In the genomic region with DNA sequence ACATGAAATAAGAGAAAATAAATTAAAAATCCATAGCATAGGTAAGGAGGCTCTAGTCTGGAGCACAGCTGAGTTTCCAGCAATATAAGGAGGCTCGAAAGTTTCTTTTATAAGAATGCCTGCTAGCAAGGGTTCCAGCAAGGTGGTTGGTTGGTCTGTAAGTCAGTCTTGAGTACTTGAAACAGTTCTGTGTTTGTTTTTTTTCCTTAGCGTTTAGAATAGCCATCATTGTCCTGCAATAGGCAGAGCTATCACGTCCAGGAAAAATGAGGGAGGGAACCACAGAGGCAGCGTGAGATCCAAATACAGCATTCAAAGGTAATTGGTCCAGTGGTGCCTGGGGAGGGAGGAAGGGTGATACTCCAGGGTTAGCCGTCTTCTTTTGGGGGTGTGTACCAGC, we compare ENCODE assay signal across 30 cellular contexts. TPM values are rescaled to one million over a fixed set of nuclear protein-coding genes. Genes with fewer than 3 reads are reported as not detected.
"Had no signal": no experiment of that assay in that cellular context is flagged by ENCODE, and none has a peak within 500 bp of the region (broad histone marks: within the 10 kb centered on the region; RNA-seq: fewer than 3 reads in every experiment).

No MANE protein-coding gene starts in this region.

- H3K4me3 Mint-ChIP-seq: activated naive CD4-positive, alpha-beta T cell treated with anti-CD3 and anti-CD28 coated beads, Interleukin-2, amount 50 U/mL, for 24 hours; activated T-helper 1 cell treated with anti-CD3 and anti-CD28 coated beads, Interleukin-12 subunit alpha, Interleukin-12 subunit beta, Interleukin-2, Interleukin-4 antibody, amounts not matched to agents 30 ng/mL and 10 ng/mL and 1 ng/mL, durations not matched to agents 14 hours and 24 hours and 36 hours; effector memory CD8-positive, alpha-beta T cell; naive thymus-derived CD4-positive, alpha-beta T cell had no signal

- H3K9me3 Mint-ChIP-seq: activated naive CD4-positive, alpha-beta T cell treated with anti-CD3 and anti-CD28 coated beads, Interleukin-2, amount 50 U/mL, for 24 hours; activated T-helper 1 cell treated with anti-CD3 and anti-CD28 coated beads, Interleukin-12 subunit alpha, Interleukin-12 subunit beta, Interleukin-2, Interleukin-4 antibody, amounts not matched to agents 30 ng/mL and 10 ng/mL and 1 ng/mL, durations not matched to agents 14 hours and 24 hours and 36 hours; effector memory CD8-positive, alpha-beta T cell had no signal

- ATAC-seq: activated CD4-positive, CD25-positive, alpha-beta regulatory T cell treated with anti-CD3 and anti-CD28 coated beads, Interleukin-2, amount 50 U/mL, for 24 hours; body of pancreas; effector memory CD8-positive, alpha-beta T cell; gastroesophageal sphincter; left colon; naive thymus-derived CD4-positive, alpha-beta T cell; right lobe of liver had no signal

- H3K27me3 Mint-ChIP-seq: activated naive CD4-positive, alpha-beta T cell treated with anti-CD3 and anti-CD28 coated beads, Interleukin-2, amount 50 U/mL, for 24 hours; effector memory CD8-positive, alpha-beta T cell; naive thymus-derived CD4-positive, alpha-beta T cell; progenitor cell of endocrine pancreas had no signal

- H3K27ac ChIP-seq: cardiac muscle cell, coronary artery, hepatocyte, ovary, right lobe of liver, thyroid gland, upper lobe of left lung, vagina had no signal

- H3K27ac Mint-ChIP-seq: activated naive CD4-positive, alpha-beta T cell treated with anti-CD3 and anti-CD28 coated beads, Interleukin-2, amount 50 U/mL, for 24 hours; activated T-helper 1 cell treated with anti-CD3 and anti-CD28 coated beads, Interleukin-12 subunit alpha, Interleukin-12 subunit beta, Interleukin-2, Interleukin-4 antibody, amounts not matched to agents 30 ng/mL and 10 ng/mL and 1 ng/mL, durations not matched to agents 14 hours and 24 hours and 36 hours; progenitor cell of endocrine pancreas had no signal

- DNase-seq: activated CD4-positive, alpha-beta T cell treated with anti-CD3 and anti-CD28 coated beads for 48 hours; activated CD4-positive, alpha-beta T cell treated with anti-CD3 and anti-CD28 coated beads, Interleukin-2, amount 50 U/mL, for 48 hours; activated CD8-positive, alpha-beta memory T cell treated with anti-CD3 and anti-CD28 coated beads for 24 hours; activated gamma-delta T cell treated with Interleukin-2 at 50 U/mL for 16 hours; aorta; body of pancreas; effector memory CD8-positive, alpha-beta T cell; left colon; midbrain; naive thymus-derived CD4-positive, alpha-beta T cell; ovary; right lobe of liver; stimulated activated CD4-positive, alpha-beta T cell treated with anti-CD3 and anti-CD28 coated beads, Interleukin-2, amount 100 ng/mL, for 48 hours; stomach; thyroid gland; upper lobe of left lung had no signal

- H3K4me3 ChIP-seq: body of pancreas, cardiac muscle cell, coronary artery, gastroesophageal sphincter, hepatocyte, ovary, right lobe of liver, stomach, thyroid gland, upper lobe of left lung, vagina had no signal

- H3K9me3 ChIP-seq: body of pancreas, gastroesophageal sphincter, ovary, right lobe of liver, stomach, thyroid gland, upper lobe of left lung, vagina had no signal

- H3K27me3 ChIP-seq: body of pancreas, cardiac muscle cell, gastroesophageal sphincter, hepatocyte, ovary, right lobe of liver, stomach, thyroid gland, upper lobe of left lung, vagina had no signal

RNA-seq across cellular contexts. Expression of a gene that starts 17.5 kb away (rescaled TPM):
- total RNA-seq: activated T-helper 1 cell treated with anti-CD3 and anti-CD28 coated beads, Interleukin-12 subunit alpha, Interleukin-12 subunit beta, Interleukin-2, Interleukin-4 antibody, amounts not matched to agents 30 ng/mL and 10 ng/mL and 1 ng/mL, durations not matched to agents 14 hours and 24 hours and 36 hours; aorta; fibroblast of lung; fibroblast of villous mesenchyme; naive thymus-derived CD4-positive, alpha-beta T cell; T-helper 1 cell treated with Interleukin-12 subunit alpha and Interleukin-12 subunit beta and Interleukin-4 antibody, amounts not matched to agents 30 ng/mL and 1 ng/mL, for 36 hours had no signal
- polyA plus RNA-seq: cardiac muscle cell; hepatocyte; naive thymus-derived CD4-positive, alpha-beta T cell had no signal

RNA-seq across cellular contexts. Expression of a gene that starts 47.9 kb away (rescaled TPM):
- total RNA-seq: activated T-helper 1 cell treated with anti-CD3 and anti-CD28 coated beads, Interleukin-12 subunit alpha, Interleukin-12 subunit beta, Interleukin-2, Interleukin-4 antibody, amounts not matched to agents 30 ng/mL and 10 ng/mL and 1 ng/mL, durations not matched to agents 14 hours and 24 hours and 36 hours; fibroblast of lung; fibroblast of villous mesenchyme; naive thymus-derived CD4-positive, alpha-beta T cell; progenitor cell of endocrine pancreas; T-helper 1 cell treated with Interleukin-12 subunit alpha and Interleukin-12 subunit beta and Interleukin-4 antibody, amounts not matched to agents 30 ng/mL and 1 ng/mL, for 36 hours had no signal
- polyA plus RNA-seq: fibroblast of lung, hepatocyte had no signal

RNA-seq across cellular contexts. Expression of a gene that starts 48.1 kb away (rescaled TPM):
- total RNA-seq: activated T-helper 1 cell treated with anti-CD3 and anti-CD28 coated beads, Interleukin-12 subunit alpha, Interleukin-12 subunit beta, Interleukin-2, Interleukin-4 antibody, amounts not matched to agents 30 ng/mL and 10 ng/mL and 1 ng/mL, durations not matched to agents 14 hours and 24 hours and 36 hours; fibroblast of villous mesenchyme; progenitor cell of endocrine pancreas; T-helper 1 cell treated with Interleukin-12 subunit alpha and Interleukin-12 subunit beta and Interleukin-4 antibody, amounts not matched to agents 30 ng/mL and 1 ng/mL, for 36 hours had no signal
- polyA plus RNA-seq: fibroblast of lung; hepatocyte; keratinocyte; naive thymus-derived CD4-positive, alpha-beta T cell; neural cell had no signal
